In genomic region chr12:106696861-106697417, GRCh38 we compare ENCODE assay signal across 30 cellular contexts.
"Had no signal": no experiment of that assay in that cellular context is flagged by ENCODE, and none has a peak within 500 bp of the region (broad histone marks: within the 10 kb centered on the region; RNA-seq: fewer than 3 reads in every experiment).

No MANE protein-coding gene starts in this region.

- H3K4me1 ChIP-seq: colonic mucosa, esophagus squamous epithelium, heart right ventricle, lower lobe of right lung, neural progenitor cell, parathyroid adenoma, right lobe of liver, tibial nerve, upper lobe of right lung, uterus had no signal

- H3K79me2 ChIP-seq: parathyroid adenoma had no signal

- ATAC-seq: heart right ventricle; left ventricle myocardium superior; lower lobe of right lung; stimulated activated naive B cell treated with anti-CD40 and anti-IgM and Interleukin-4, amounts not matched to agents 10 μg/mL and 1 μg/mL and 100 μg/mL, for 72 hours; upper lobe of right lung had no signal

- H3K4me2 ChIP-seq: neural progenitor cell had no signal

- H3K4me1 Mint-ChIP-seq: immature natural killer cell; memory B cell; naive B cell; nephron; stimulated activated naive B cell treated with anti-CD40 and anti-IgM and Interleukin-4, amounts not matched to agents 10 μg/mL and 1 μg/mL and 100 μg/mL, for 72 hours had no signal

- H3K36me3 Mint-ChIP-seq: immature natural killer cell had no signal

- H3K27me3 Mint-ChIP-seq: progenitor cell of endocrine pancreas; stimulated activated naive CD8-positive, alpha-beta T cell treated with anti-CD3 and anti-CD28 coated beads, Interleukin-15, Interleukin-2, amounts not matched to agents 100 ng/mL and 50 ng/mL, for 24 hours had no signal

- H3K27ac Mint-ChIP-seq: dendritic cell treated with granulocyte-macrophage colony-stimulating factor and Interleukin-4, amounts not matched to agents 40 ng/mL and 50 ng/mL, for 4 days; immature natural killer cell; memory B cell; naive B cell; nephron; neural progenitor cell; progenitor cell of endocrine pancreas; stimulated activated naive B cell treated with anti-CD40 and anti-IgM and Interleukin-4, amounts not matched to agents 10 μg/mL and 1 μg/mL and 100 μg/mL, for 72 hours; stimulated activated naive CD8-positive, alpha-beta T cell treated with anti-CD3 and anti-CD28 coated beads, Interleukin-15, Interleukin-2, amounts not matched to agents 100 ng/mL and 50 ng/mL, for 24 hours had no signal

- DNase-seq: colonic mucosa; effector CD8-positive, alpha-beta T cell; erythroblast; esophagus squamous epithelium; foreskin melanocyte; glutamatergic neuron; heart right ventricle; hypothalamus; immature natural killer cell; islet precursor cell; kidney glomerular epithelial cell; left ventricle myocardium superior; lower lobe of right lung; naive B cell; right lobe of liver; small intestine; stimulated activated CD4-positive, alpha-beta T cell treated with anti-CD3 and anti-CD28 coated beads, Interleukin-15, amount 100 ng/mL, for 24 hours; stimulated activated CD4-positive, alpha-beta T cell treated with anti-CD3 and anti-CD28 coated beads, Interleukin-2, amount 100 ng/mL, for 48 hours; stimulated activated naive B cell treated with anti-CD40 and anti-IgM and Interleukin-4, amounts not matched to agents 10 μg/mL and 1 μg/mL and 100 μg/mL, for 72 hours; upper lobe of right lung; uterus had no signal

- H3K36me3 ChIP-seq: colonic mucosa, esophagus squamous epithelium, heart right ventricle, lower lobe of right lung, right lobe of liver, thoracic aorta, tibial nerve, upper lobe of right lung, uterus had no signal

- H3K4me3 Mint-ChIP-seq: dendritic cell treated with granulocyte-macrophage colony-stimulating factor and Interleukin-4, amounts not matched to agents 40 ng/mL and 50 ng/mL, for 4 days; immature natural killer cell; memory B cell; nephron; neural progenitor cell; stimulated activated naive B cell treated with anti-CD40 and anti-IgM and Interleukin-4, amounts not matched to agents 10 μg/mL and 1 μg/mL and 100 μg/mL, for 72 hours; stimulated activated naive CD8-positive, alpha-beta T cell treated with anti-CD3 and anti-CD28 coated beads, Interleukin-15, Interleukin-2, amounts not matched to agents 100 ng/mL and 50 ng/mL, for 24 hours had no signal

- H3K9me3 ChIP-seq: colonic mucosa, lower lobe of right lung, right lobe of liver, thoracic aorta, upper lobe of right lung had no signal

- H3K9ac ChIP-seq: neural progenitor cell, parathyroid adenoma had no signal

- FAIRE-seq: small intestine had no signal

- H3K27me3 ChIP-seq: colonic mucosa, heart right ventricle, neural progenitor cell, right lobe of liver, tibial nerve, upper lobe of right lung, uterus had no signal

- H3K27ac ChIP-seq: colonic mucosa, esophagus squamous epithelium, heart right ventricle, lower lobe of right lung, neural progenitor cell, parathyroid adenoma, right lobe of liver, thoracic aorta, tibial nerve, upper lobe of right lung, uterus had no signal

- H3K4me3 ChIP-seq: colonic mucosa, esophagus squamous epithelium, heart right ventricle, lower lobe of right lung, neural progenitor cell, right lobe of liver, thoracic aorta, tibial nerve, upper lobe of right lung, uterus had no signal

- H2AFZ ChIP-seq: neural progenitor cell, parathyroid adenoma had no signal
